In genomic region chr16:30949655-30950515, GRCh38 we compare ENCODE assay signal across 1 cellular context.
TF ChIP-seq lines count a peak whose summit lies in the region.

No MANE protein-coding gene starts in this region.

TF ChIP-seq in K562, 482 proteins besides CTCF, POLR2A, EP300 and RAD21 (continued from another document and continues in another):
- TF ChIP-seq CLOCK (CRISPR knock-in tag; IDR thresholded peaks at IDR 0.05; ENCODE audit: borderline replicate concordance) (no peak), ZNF740 (CRISPR knock-in tag; IDR thresholded peaks at IDR 0.05) (peak; percentile 65; the same call in 1 of the 2 replicates), ZNF740 (tag; IDR thresholded peaks at IDR 0.05) (no peak), CBX3 (IDR thresholded peaks at IDR 0.05; ENCODE audit: borderline replicate concordance in 1 of 2, low read length in 2 of 2) (no peak; a peak in 1 of 3 replicates), ZNF124 (CRISPR knock-in tag; IDR thresholded peaks at IDR 0.05) (no peak), TCF15 (CRISPR knock-in tag; IDR thresholded peaks at IDR 0.05) (no peak), PHTF2 (CRISPR knock-in tag; IDR thresholded peaks at IDR 0.05) (no peak), KLF6 (CRISPR knock-in tag; IDR thresholded peaks at IDR 0.05; ENCODE audit: borderline replicate concordance) (peak; percentile 15; the same call in 1 of the 2 replicates), ZNF696 (CRISPR knock-in tag; conservative IDR thresholded peaks at IDR 0.05) (no peak), ZNF12 (CRISPR knock-in tag; IDR thresholded peaks at IDR 0.05) (no peak), BCLAF1 (IDR thresholded peaks at IDR 0.05; ENCODE audit: borderline replicate concordance in 1 of 2, control insufficient read depth in 1 of 2, low read depth in 2 of 2, low read length in 1 of 2) (no peak; a peak in 1 of 4 replicates), ZKSCAN1 (IDR thresholded peaks at IDR 0.05; ENCODE audit: low read depth, low read length) (peak; percentile 30; the same call in 1 of the 2 replicates), BDP1 (IDR thresholded peaks at IDR 0.05; ENCODE audit: insufficient read depth, insufficient read length) (no peak), PHB (CRISPR knock-in tag; IDR thresholded peaks at IDR 0.05) (no peak), SMARCA4 (IDR thresholded peaks at IDR 0.05) (peak; percentile 87), E2F6 (IDR thresholded peaks at IDR 0.05; ENCODE audit: borderline replicate concordance in 1 of 2, extremely low read depth in 1 of 2, insufficient read depth in 1 of 2, insufficient read length in 1 of 2, low read depth in 1 of 2, low read length in 1 of 2, poor library complexity in 1 of 2, severe bottlenecking in 1 of 2) (no peak), HMBOX1 (IDR thresholded peaks at IDR 0.05) (0 out of 2 replicates have a peak, but pooled peaks have one; percentile 31), ZNF175 (CRISPR knock-in tag; IDR thresholded peaks at IDR 0.05; ENCODE audit: low read depth) (0 out of 2 replicates have a peak, but pooled peaks have one; percentile 28), SUPT5H (IDR thresholded peaks at IDR 0.05) (peak; percentile 91), ZBED1 (IDR thresholded peaks at IDR 0.05) (0 out of 2 replicates have a peak, but pooled peaks have one; percentile 23), HDAC6 (IDR thresholded peaks at IDR 0.05; ENCODE audit: low read depth, low read length) (no peak), ZNF384 (IDR thresholded peaks at IDR 0.05; ENCODE audit: low read depth, low read length) (no peak), TAF9B (IDR thresholded peaks at IDR 0.05; ENCODE audit: partially characterized antibody) (peak; percentile 91), CCNT2 (IDR thresholded peaks at IDR 0.05; ENCODE audit: borderline replicate concordance, extremely low read depth, insufficient read length, low read depth, low read length) (peak; percentile 85), PHB2 (IDR thresholded peaks at IDR 0.05; ENCODE audit: low read depth) (no peak), REST (CRISPR knock-in tag; IDR thresholded peaks at IDR 0.05; ENCODE audit: low read depth) (no peak), FOXP4 (CRISPR knock-in tag; IDR thresholded peaks at IDR 0.05; ENCODE audit: borderline replicate concordance) (no peak), NFXL1 (CRISPR knock-in tag; IDR thresholded peaks at IDR 0.05) (no peak), MTA3 (IDR thresholded peaks at IDR 0.05; ENCODE audit: borderline replicate concordance) (peak; percentile 93), JUNB (CRISPR knock-in tag; conservative IDR thresholded peaks at IDR 0.05) (no peak), DIDO1 (tag; IDR thresholded peaks at IDR 0.05; ENCODE audit: low read depth) (no peak), ZNF347 (CRISPR knock-in tag; IDR thresholded peaks at IDR 0.05; ENCODE audit: low read depth) (no peak), PURB (CRISPR knock-in tag; IDR thresholded peaks at IDR 0.05; ENCODE audit: low read depth) (no peak), CBX2 (IDR thresholded peaks at IDR 0.05; ENCODE audit: insufficient read depth, low read length, poor library complexity, severe bottlenecking) (no peak), ZBTB8A (IDR thresholded peaks at IDR 0.05; ENCODE audit: partially characterized antibody) (no peak), TEAD1 (CRISPR knock-in tag; IDR thresholded peaks at IDR 0.05) (peak; percentile 12 to 17; a peak in 2 of 4 replicates), HDAC1 (IDR thresholded peaks at IDR 0.05) (peak in 1 of 2 experiments; percentile 92; a peak in 2 of 4 replicates), ZNF695 (CRISPR knock-in tag; IDR thresholded peaks at IDR 0.05) (no peak), FOXP1 (CRISPR knock-in tag; IDR thresholded peaks at IDR 0.05) (no peak), ZC3H11A (IDR thresholded peaks at IDR 0.05; ENCODE audit: low read depth, low read length) (no peak), ZHX1 (conservative IDR thresholded peaks at IDR 0.05; ENCODE audit: low read length) (no peak), ZNF512 (tag; IDR thresholded peaks at IDR 0.05) (no peak), EGR1 (conservative IDR thresholded peaks at IDR 0.05) (no peak), NR2C2 (CRISPR knock-in tag; IDR thresholded peaks at IDR 0.05) (peak; percentile 8; the same call in 1 of the 2 replicates), NR2C2 (tag; IDR thresholded peaks at IDR 0.05) (peak; percentile 89)
